Comparison of ENCODE assay signal across 11 cellular contexts in genomic region chr10:79385804-79386531, GRCh38. TPM values are rescaled to one million over a fixed set of nuclear protein-coding genes. Genes with fewer than 3 reads are reported as not detected.
DNase-seq lines count a peak whose midpoint lies in the region; TF ChIP-seq lines count a peak whose summit lies in the region.
"Had no signal": no experiment of that assay in that cellular context is flagged by ENCODE, and none has a peak within 500 bp of the region (broad histone marks: within the 10 kb centered on the region; RNA-seq: fewer than 3 reads in every experiment).

No MANE protein-coding gene starts in this region.

- H3K36me3 ChIP-seq in Loucy (ENCODE audit: insufficient read depth, low read length): no peaks in the 10 kb centered on the region
- peaks cover 0 to 61% (median 53%) of the 10 kb centered on the region in 4 donors for H3K36me3 ChIP-seq in esophagus muscularis mucosa
- H3K36me3 ChIP-seq: pancreas had no signal

- H3F3A ChIP-seq in Loucy (ENCODE audit: low read depth): no peaks in the 10 kb centered on the region

- DNase-seq in GM10248 (ENCODE audit: extremely low spot score): peak; percentile 25
- peak; percentile 90 for DNase-seq in esophagus muscularis mucosa (ENCODE audit: extremely low spot score)
- DNase-seq in posterior vena cava (ENCODE audit: low spot score): peak; percentile 75
- no peak for DNase-seq in DMS153 (lab: John Stamatoyannopoulos, UW)
- DNase-seq in NCI-H1105 (lab: John Stamatoyannopoulos, UW): no peak
- no peak for DNase-seq in AML-193 (lab: John Stamatoyannopoulos, UW)
- DNase-seq: DMS 273 treated with DMSO at 0.1 percent for 48 hours had no signal

- H3K9me3 ChIP-seq in Loucy (ENCODE audit: insufficient read depth, low read depth, low read length) (no peaks in the 10 kb centered on the region), esophagus muscularis mucosa (no peaks in the 10 kb centered on the region)
- H3K9me3 ChIP-seq: pancreas, SJCRH30, thyroid gland had no signal

- peak overlapping the region in 3 of 4 donors; percentile 4 to 91 (median 76) for H3K27ac ChIP-seq in esophagus muscularis mucosa (replicated peaks in 1 of 4)
- H3K27ac ChIP-seq: pancreas, SJCRH30, thyroid gland had no signal

- H3K4me2 ChIP-seq in Loucy (ENCODE audit: low read depth, low read length, poor library complexity, severe bottlenecking): no peak overlapping the region

- no peaks in the 10 kb centered on the region for H4K20me1 ChIP-seq in Loucy (ENCODE audit: insufficient read depth, low read length, poor library complexity, severe bottlenecking)

- TF ChIP-seq EP300 in esophagus muscularis mucosa (IDR thresholded peaks at IDR 0.05): no peak

- CTCF ChIA-PET in GM10248 (lab: Yijun Ruan, JAX): no interaction called here

- H3K79me2 ChIP-seq in Loucy (ENCODE audit: insufficient read depth, low read length): no peaks in the 10 kb centered on the region

- intact Hi-C loops in esophagus muscularis mucosa (cut with DNase I): no loop called here
- intact Hi-C loops in posterior vena cava (cut with DNase I): no loop called here

- WGBS in esophagus muscularis mucosa: 80% methylated on average over 15 of the region's 28 CpGs

- no peak overlapping the region for H3K9ac ChIP-seq in Loucy (ENCODE audit: low read depth, low read length, poor library complexity, severe bottlenecking)

- TF ChIP-seq POLR2A in esophagus muscularis mucosa (IDR thresholded peaks at IDR 0.05; ENCODE audit: low read depth): no peak

- H2AFZ ChIP-seq in Loucy (ENCODE audit: low read length): no peak overlapping the region

- POLR2A ChIA-PET in GM10248 (lab: Yijun Ruan, JAX): no interaction called here

- no peaks in the 10 kb centered on the region for H3K9me2 ChIP-seq in Loucy (replicated peaks; ENCODE audit: low read depth, low read length)

- H3K4me1 ChIP-seq in Loucy (ENCODE audit: insufficient read depth, low read length, poor library complexity, severe bottlenecking) (no peaks in the 10 kb centered on the region), esophagus muscularis mucosa (peaks cover 45 to 78% (median 50%) of the 10 kb centered on the region in 4 donors)
- H3K4me1 ChIP-seq: pancreas had no signal

- H3K27me3 ChIP-seq in Loucy (ENCODE audit: insufficient read depth, low read length, poor library complexity, severe bottlenecking) (no peaks in the 10 kb centered on the region), esophagus muscularis mucosa (no peaks in the 10 kb centered on the region)
- H3K27me3 ChIP-seq: pancreas, SJCRH30, thyroid gland had no signal

- H3K4me3 ChIP-seq in Loucy (ENCODE audit: low read length, poor library complexity, severe bottlenecking) (no peak overlapping the region), esophagus muscularis mucosa (no peak overlapping the region)
- H3K4me3 ChIP-seq: pancreas, SJCRH30, thyroid gland had no signal

- TF ChIP-seq CTCF in GM10248 (IDR thresholded peaks at IDR 0.05; ENCODE audit: control extremely low read depth, extremely low read depth, low read depth, missing control alignments): no peak
- 0 out of 2 replicates have a peak, but pooled peaks have one; percentile 12 for TF ChIP-seq CTCF in Loucy (conservative IDR thresholded peaks at IDR 0.05; ENCODE audit: low read length)
- TF ChIP-seq CTCF in esophagus muscularis mucosa (IDR thresholded peaks at IDR 0.05): no peak

RNA-seq across cellular contexts. Expression of gene PPIF, which starts 38.7 kb away (rescaled TPM):
- total RNA-seq in esophagus muscularis mucosa (10 to 100 TPM; 19.5 to 42.2 (median 24.4) TPM), posterior vena cava (10 to 100 TPM; 20.4 to 23.9 TPM)

RNA-seq across cellular contexts. Expression of gene ZCCHC24, which starts 59.5 kb away (rescaled TPM):
- total RNA-seq in esophagus muscularis mucosa: 100 to 1,000 TPM; 100 to 156 (median 120) TPM
- total RNA-seq in posterior vena cava: 100 to 1,000 TPM; 113 to 125 TPM

Comparison
In these comparisons a context has a peak if more than half of its experiments do, and no peak if none do; other contexts are left out.
1. DNase-seq: peak in GM10248 (single experiment), esophagus muscularis mucosa (single experiment) and posterior vena cava (single experiment); none in DMS153 (single experiment), NCI-H1105 (single experiment) and AML-193 (0 of 2).